In the genomic region with DNA sequence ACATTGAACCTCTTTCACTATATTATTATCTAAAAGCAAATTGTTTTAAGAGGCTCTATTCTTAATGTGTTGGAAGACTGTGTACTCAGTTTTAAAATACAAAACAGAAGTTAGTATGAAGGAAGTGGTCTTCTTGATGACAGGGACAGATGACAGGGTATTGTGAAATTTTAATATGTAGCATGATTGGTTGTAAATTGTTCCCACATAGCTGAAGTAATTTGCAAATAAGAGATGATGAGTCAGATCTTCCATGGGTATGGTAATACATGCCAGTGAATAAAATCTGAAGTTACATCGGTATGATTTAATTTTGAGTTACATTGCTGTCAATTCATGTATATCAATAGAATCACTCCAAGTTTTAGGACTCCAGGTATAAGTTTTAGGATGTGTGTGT, we compare ENCODE assay signal across 15 cellular contexts.
DNase-seq lines count a peak whose midpoint lies in the region; ATAC-seq and TF ChIP-seq lines count a peak whose summit lies in the region.
"Had no signal": no experiment of that assay in that cellular context is flagged by ENCODE, and none has a peak within 500 bp of the region (broad histone marks: within the 10 kb centered on the region; RNA-seq: fewer than 3 reads in every experiment).

No MANE protein-coding gene starts in this region.

- no peaks in the 10 kb centered on the region for H3K36me3 Mint-ChIP-seq in activated CD8-positive, alpha-beta T cell treated with anti-CD3 and anti-CD28 coated beads for 36 hours (ENCODE audit: low read depth)
- H3K36me3 Mint-ChIP-seq in activated CD8-positive, alpha-beta T cell treated with anti-CD3 and anti-CD28 coated beads, Interleukin-2, amount 10 ng/mL, durations not matched to agents 7 days and 5 days (ENCODE audit: low read depth): no peaks in the 10 kb centered on the region
- H3K36me3 Mint-ChIP-seq: immature natural killer cell, natural killer cell had no signal

- POLR2A ChIA-PET in activated CD8-positive, alpha-beta T cell treated with anti-CD3 and anti-CD28 coated beads for 36 hours (lab: Charles Lee): interaction anchor here (0.7 kb wide), 1 partner anchor 24 kb away, joined by 3 read pairs; no protein-coding TSS in a partner anchor
- POLR2A ChIA-PET in activated CD8-positive, alpha-beta T cell treated with anti-CD3 and anti-CD28 coated beads, Interleukin-2, amount 10 ng/mL, durations not matched to agents 7 days and 5 days (lab: Charles Lee): no interaction called here

- H3K9me3 Mint-ChIP-seq in activated CD8-positive, alpha-beta T cell treated with anti-CD3 and anti-CD28 coated beads for 36 hours: no peaks in the 10 kb centered on the region
- no peaks in the 10 kb centered on the region for H3K9me3 Mint-ChIP-seq in activated CD8-positive, alpha-beta T cell treated with anti-CD3 and anti-CD28 coated beads, Interleukin-2, amount 10 ng/mL, durations not matched to agents 7 days and 5 days (ENCODE audit: insufficient read depth)
- H3K9me3 Mint-ChIP-seq: GM23338, natural killer cell had no signal

- peak; percentile 84 for ATAC-seq in activated CD8-positive, alpha-beta T cell treated with anti-CD3 and anti-CD28 coated beads for 36 hours
- no peak for ATAC-seq in activated CD8-positive, alpha-beta T cell treated with anti-CD3 and anti-CD28 coated beads, Interleukin-2, amount 10 ng/mL, durations not matched to agents 7 days and 5 days

- H3K79me2 ChIP-seq in smooth muscle cell (ENCODE audit: low read depth): no peaks in the 10 kb centered on the region

- peak overlapping the region; percentile 84 for H3K27ac Mint-ChIP-seq in activated CD8-positive, alpha-beta T cell treated with anti-CD3 and anti-CD28 coated beads for 36 hours
- H3K27ac Mint-ChIP-seq in activated CD8-positive, alpha-beta T cell treated with anti-CD3 and anti-CD28 coated beads, Interleukin-2, amount 10 ng/mL, durations not matched to agents 7 days and 5 days: no peak overlapping the region
- H3K27ac Mint-ChIP-seq: immature natural killer cell, natural killer cell had no signal

- no peaks in the 10 kb centered on the region for H3K27me3 ChIP-seq in smooth muscle cell (ENCODE audit: low read depth)

- CTCF ChIA-PET in activated CD8-positive, alpha-beta T cell treated with anti-CD3 and anti-CD28 coated beads for 36 hours (lab: Charles Lee): interaction anchor here (1.0 to 1.1 kb wide), 2 partner anchors 27 to 136 kb away, joined by 3 read pairs; no protein-coding TSS in a partner anchor
- CTCF ChIA-PET in activated CD8-positive, alpha-beta T cell treated with anti-CD3 and anti-CD28 coated beads, Interleukin-2, amount 10 ng/mL, durations not matched to agents 7 days and 5 days (lab: Charles Lee): interaction anchor here (1.1 kb wide), 1 partner anchor 154 kb away, joined by 3 read pairs; no protein-coding TSS in a partner anchor

- H3K27me3 Mint-ChIP-seq in activated CD8-positive, alpha-beta T cell treated with anti-CD3 and anti-CD28 coated beads for 36 hours: peaks cover 9% of the 10 kb centered on the region
- peaks cover 5% of the 10 kb centered on the region for H3K27me3 Mint-ChIP-seq in activated CD8-positive, alpha-beta T cell treated with anti-CD3 and anti-CD28 coated beads, Interleukin-2, amount 10 ng/mL, durations not matched to agents 7 days and 5 days (ENCODE audit: low read depth)

- H3K36me3 ChIP-seq in smooth muscle cell (ENCODE audit: low read depth): no peaks in the 10 kb centered on the region

- H3F3A ChIP-seq in smooth muscle cell (ENCODE audit: low read depth): no peaks in the 10 kb centered on the region

- no peak overlapping the region for H3K4me3 ChIP-seq in cardiac fibroblast (replicated peaks in 1 of 2; ENCODE audit: low read depth in 2 of 2, low read length in 2 of 2)
- H3K4me3 ChIP-seq in smooth muscle cell: no peak overlapping the region
- H3K4me3 ChIP-seq: GM23338 had no signal

- H3K4me1 Mint-ChIP-seq in activated CD8-positive, alpha-beta T cell treated with anti-CD3 and anti-CD28 coated beads for 36 hours (ENCODE audit: low read depth): peaks cover 18% of the 10 kb centered on the region
- peaks cover 3% of the 10 kb centered on the region for H3K4me1 Mint-ChIP-seq in activated CD8-positive, alpha-beta T cell treated with anti-CD3 and anti-CD28 coated beads, Interleukin-2, amount 10 ng/mL, durations not matched to agents 7 days and 5 days (ENCODE audit: low read depth)
- H3K4me1 Mint-ChIP-seq: GM23338, immature natural killer cell, natural killer cell had no signal

- no peak overlapping the region for H3K27ac ChIP-seq in smooth muscle cell (ENCODE audit: low read depth)
- H3K27ac ChIP-seq: epithelial cell of prostate had no signal

- peak overlapping the region; percentile 11 for H3K4me3 Mint-ChIP-seq in activated CD8-positive, alpha-beta T cell treated with anti-CD3 and anti-CD28 coated beads for 36 hours
- no peak overlapping the region for H3K4me3 Mint-ChIP-seq in activated CD8-positive, alpha-beta T cell treated with anti-CD3 and anti-CD28 coated beads, Interleukin-2, amount 10 ng/mL, durations not matched to agents 7 days and 5 days
- H3K4me3 Mint-ChIP-seq: GM23338, immature natural killer cell, natural killer cell had no signal

- H3K4me2 ChIP-seq in smooth muscle cell: no peak overlapping the region
- H3K4me2 ChIP-seq: GM23338 had no signal

- no peaks in the 10 kb centered on the region for H3K9me3 ChIP-seq in smooth muscle cell (replicated peaks; ENCODE audit: low read depth)

- 100% methylated on average over 1 of the region's 1 CpG for WGBS in smooth muscle cell (ENCODE audit: low lambda C conversion rate)

- H4K20me1 ChIP-seq in smooth muscle cell (ENCODE audit: low read depth): no peaks in the 10 kb centered on the region

- intact Hi-C loops in activated CD8-positive, alpha-beta T cell treated with anti-CD3 and anti-CD28 coated beads for 36 hours (cut with micrococcal nuclease): no loop called here

- peak overlapping the region; percentile 15 for H2AFZ ChIP-seq in smooth muscle cell (ENCODE audit: low read depth)
- H2AFZ ChIP-seq: GM23338 had no signal

- H3K9ac ChIP-seq in smooth muscle cell (ENCODE audit: low read depth): no peak overlapping the region

- no peak for DNase-seq in activated CD8-positive, alpha-beta T cell treated with anti-CD3 and anti-CD28 coated beads for 36 hours
- DNase-seq in activated CD8-positive, alpha-beta T cell treated with anti-CD3 and anti-CD28 coated beads, Interleukin-2, amount 10 ng/mL, durations not matched to agents 7 days and 5 days: no peak
- DNase-seq in NOMO-1 treated with dmso at 0.1 percent for 144 hours (lab: John Stamatoyannopoulos, UW; ENCODE audit: unreplicated experiment) (peak; percentile 51), cardiac fibroblast (ENCODE audit: low read depth in 2 of 2) (peak; percentile 70 to 77), smooth muscle cell (lab: John Stamatoyannopoulos, UW; ENCODE audit: unreplicated experiment) (no peak), NCI-H2227 treated with DMSO at 0.1 percent for 48 hours (lab: John Stamatoyannopoulos, UW) (no peak), nucleus accumbens (lab: John Stamatoyannopoulos, UW) (no peak), NCI-H1694 (lab: John Stamatoyannopoulos, UW) (no peak)
- DNase-seq: amygdala; immature natural killer cell; natural killer cell; NCI-H2171 treated with DMSO at 0.1 percent for 48 hours; stimulated activated CD4-positive, alpha-beta T cell treated with anti-CD3 and anti-CD28 coated beads, Interleukin-15, amount 100 ng/mL, for 24 hours had no signal

- no peaks in the 10 kb centered on the region for H3K4me1 ChIP-seq in smooth muscle cell (ENCODE audit: low read depth)

- no peak for TF ChIP-seq CTCF in activated CD8-positive, alpha-beta T cell treated with anti-CD3 and anti-CD28 coated beads for 36 hours (IDR thresholded peaks at IDR 0.05)
- TF ChIP-seq CTCF in cardiac fibroblast (IDR thresholded peaks at IDR 0.05; ENCODE audit: low read depth, low read length) (no peak), smooth muscle cell (IDR thresholded peaks at IDR 0.05; ENCODE audit: borderline replicate concordance, insufficient read depth, poor library complexity, severe bottlenecking) (no peak)

Comparison
In these comparisons a context has a peak if more than half of its experiments do, and no peak if none do; other contexts are left out.
1. DNase-seq: peak in NOMO-1 treated with dmso at 0.1 percent for 144 hours (single experiment) and cardiac fibroblast (2 of 2); none in activated CD8-positive, alpha-beta T cell treated with anti-CD3 and anti-CD28 coated beads for 36 hours (single experiment), activated CD8-positive, alpha-beta T cell treated with anti-CD3 and anti-CD28 coated beads, Interleukin-2, amount 10 ng/mL, durations not matched to agents 7 days and 5 days (single experiment), smooth muscle cell (single experiment), NCI-H2227 treated with DMSO at 0.1 percent for 48 hours (single experiment), nucleus accumbens (0 of 56) and NCI-H1694 (single experiment).